In genomic region chr7:151167197-151167911, GRCh38 we compare ENCODE assay signal across 1 cellular context.
TF ChIP-seq lines count a peak whose summit lies in the region.

Gene GBX1, minus strand, starts transcription at chr7:151167694. Its CDS starts 146 bp downstream, at chr7:151167548.

TF ChIP-seq in Ishikawa, 13 proteins besides CTCF, POLR2A, EP300 and RAD21 (continued from another document):
- TF ChIP-seq REST (IDR thresholded peaks at IDR 0.05; ENCODE audit: low read depth): no peak
- no peak for TF ChIP-seq FOXM1 (IDR thresholded peaks at IDR 0.05; ENCODE audit: borderline replicate concordance, low read depth)
TF ChIP-seq in Ishikawa: peak in this region for 0.
